12 cellular contexts compared by ENCODE assay signal in the genomic region with DNA sequence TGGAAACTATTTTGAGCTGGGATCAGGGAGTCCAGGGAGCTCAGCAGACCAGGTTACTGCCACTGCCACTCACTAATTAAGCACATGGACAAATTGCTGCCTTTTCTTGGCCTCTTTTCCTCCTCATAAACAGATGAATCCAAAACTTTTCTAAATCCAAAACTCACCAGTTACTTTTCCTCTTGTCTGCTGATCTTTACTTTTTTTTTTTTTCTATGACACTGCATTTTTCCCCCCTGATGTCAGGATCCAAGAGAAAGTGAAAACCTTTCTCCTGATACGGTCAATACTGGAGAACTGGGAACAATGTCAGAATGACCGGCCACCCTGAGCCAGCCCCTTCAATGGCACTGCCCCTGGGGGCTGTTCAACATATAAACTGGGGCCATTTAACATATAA.
A peak's percentile ranks its signal among the peaks of the same experiment; 100 is the strongest.
DNase-seq lines count a peak whose midpoint lies in the region; ATAC-seq, FAIRE-seq and TF ChIP-seq lines count a peak whose summit lies in the region.
"Had no signal": no experiment of that assay in that cellular context is flagged by ENCODE, and none has a peak within 500 bp of the region (broad histone marks: within the 10 kb centered on the region; RNA-seq: fewer than 3 reads in every experiment).

No MANE protein-coding gene starts in this region.

- no peaks in the 10 kb centered on the region for H3K9me3 ChIP-seq in small intestine (ENCODE audit: control insufficient read depth, low read depth)

- H3K4me3 ChIP-seq in fibroblast of mammary gland (ENCODE audit: control insufficient read depth, low read depth, low read length) (peak overlapping the region; percentile 12), small intestine (ENCODE audit: low read depth in 1 of 2, low read length in 2 of 2) (no peak overlapping the region)

- ATAC-seq in GM21367 (IDR thresholded peaks at IDR 0.05; ENCODE audit: unreplicated experiment) (no peak), HG03460 (IDR thresholded peaks at IDR 0.05; ENCODE audit: unreplicated experiment) (no peak)
- ATAC-seq: esophagus mucosa had no signal

- H3K27ac ChIP-seq in small intestine (ENCODE audit: low read depth in 1 of 2, low read length in 1 of 2): peak overlapping the region in 1 of 2 donors; percentile 67
- H3K27ac ChIP-seq: 22Rv1 had no signal

- no peak for TF ChIP-seq CTCF in fibroblast of mammary gland (conservative IDR thresholded peaks at IDR 0.05; ENCODE audit: control insufficient read depth, insufficient read depth, low read depth, low read length)
- no peak for TF ChIP-seq CTCF in nephron progenitor cell (IDR thresholded peaks at IDR 0.05)

- no peaks in the 10 kb centered on the region for H3K27me3 ChIP-seq in small intestine (ENCODE audit: control insufficient read depth in 2 of 2, insufficient read depth in 2 of 2, low read length in 2 of 2)

- WGBS in small intestine, 3 donors: 57 to 64% (median 59%) methylated on average over 2 of the region's 2 CpGs

- no peaks in the 10 kb centered on the region for H3K4me1 ChIP-seq in small intestine (ENCODE audit: control insufficient read depth in 2 of 2, insufficient read depth in 1 of 2, low read depth in 1 of 2, low read length in 1 of 2)

- peak overlapping the region; percentile 92 for H3K27ac Mint-ChIP-seq in nephron progenitor cell
- H3K27ac Mint-ChIP-seq: activated B cell treated with CpG ODN at 0.5 μM for 24 hours; activated naive CD4-positive, alpha-beta T cell treated with anti-CD3 and anti-CD28 coated beads, Interleukin-2, amount 10 ng/mL, durations not matched to agents 7 days and 5 days had no signal

- FAIRE-seq in frontal cortex (lab: Jason Lieb, UNC): no peak
- no peak for FAIRE-seq in small intestine (lab: Jason Lieb, UNC)

- peaks cover 3% of the 10 kb centered on the region for H3K27me3 Mint-ChIP-seq in nephron progenitor cell (ENCODE audit: low read depth, poor library complexity)
- H3K27me3 Mint-ChIP-seq: activated naive CD4-positive, alpha-beta T cell treated with anti-CD3 and anti-CD28 coated beads, Interleukin-2, amount 10 ng/mL, durations not matched to agents 7 days and 5 days had no signal

- DNase-seq in DMS53 (lab: John Stamatoyannopoulos, UW) (peak; percentile 52), DMS53 treated with DMSO at 0.1 percent for 48 hours (lab: John Stamatoyannopoulos, UW; ENCODE audit: unreplicated experiment) (no peak), fibroblast of mammary gland (ENCODE audit: low read depth) (peak; percentile 67), nephron progenitor cell (no peak), frontal cortex (ENCODE audit: low spot score in 2 of 2) (no peak), small intestine (no peak)
- DNase-seq: activated B cell treated with CpG ODN at 0.5 μM for 24 hours; activated naive CD4-positive, alpha-beta T cell treated with anti-CD3 and anti-CD28 coated beads, Interleukin-2, amount 10 ng/mL, durations not matched to agents 7 days and 5 days had no signal

- peaks cover 30% of the 10 kb centered on the region for H3K9me3 Mint-ChIP-seq in nephron progenitor cell
- H3K9me3 Mint-ChIP-seq: activated naive CD4-positive, alpha-beta T cell treated with anti-CD3 and anti-CD28 coated beads, Interleukin-2, amount 10 ng/mL, durations not matched to agents 7 days and 5 days had no signal

- H3K36me3 Mint-ChIP-seq in nephron progenitor cell (ENCODE audit: low read depth): peaks cover 26% of the 10 kb centered on the region
- H3K36me3 Mint-ChIP-seq: activated naive CD4-positive, alpha-beta T cell treated with anti-CD3 and anti-CD28 coated beads, Interleukin-2, amount 10 ng/mL, durations not matched to agents 7 days and 5 days had no signal

- peaks cover 49% of the 10 kb centered on the region for H3K4me1 Mint-ChIP-seq in nephron progenitor cell
- H3K4me1 Mint-ChIP-seq: activated B cell treated with CpG ODN at 0.5 μM for 24 hours; activated naive CD4-positive, alpha-beta T cell treated with anti-CD3 and anti-CD28 coated beads, Interleukin-2, amount 10 ng/mL, durations not matched to agents 7 days and 5 days had no signal

- H3K36me3 ChIP-seq in small intestine (ENCODE audit: control insufficient read depth in 2 of 2, insufficient read depth in 2 of 2, low read length in 2 of 2): no peaks in the 10 kb centered on the region

- peak overlapping the region; percentile 55 for H3K4me3 Mint-ChIP-seq in nephron progenitor cell
- H3K4me3 Mint-ChIP-seq: activated B cell treated with CpG ODN at 0.5 μM for 24 hours; activated naive CD4-positive, alpha-beta T cell treated with anti-CD3 and anti-CD28 coated beads, Interleukin-2, amount 10 ng/mL, durations not matched to agents 7 days and 5 days had no signal

Comparison
In these comparisons a context has a peak if more than half of its experiments do, and no peak if none do; other contexts are left out.
1. DNase-seq: peak in DMS53 (single experiment) and fibroblast of mammary gland (single experiment); none in DMS53 treated with DMSO at 0.1 percent for 48 hours (single experiment), nephron progenitor cell (single experiment), frontal cortex (0 of 2) and small intestine (single experiment).